8 cellular contexts compared by ENCODE assay signal in the genomic region with DNA sequence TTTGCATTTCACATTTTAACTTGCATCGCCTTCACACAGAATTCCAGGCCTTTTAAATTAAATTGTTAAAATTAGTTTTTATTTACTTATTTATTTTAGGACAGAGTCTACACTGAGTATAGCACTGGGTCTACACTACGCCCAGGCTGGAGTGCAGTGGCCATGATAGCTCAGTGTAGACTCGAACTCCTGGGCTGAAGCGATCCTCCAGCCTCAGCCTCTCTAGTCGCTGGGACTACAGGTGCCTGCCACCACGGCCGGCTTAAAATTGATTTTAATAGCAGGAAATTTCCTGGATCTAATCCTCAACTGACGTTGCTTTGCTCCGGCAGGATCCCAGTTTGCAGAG. TPM values are rescaled to one million over a fixed set of nuclear protein-coding genes. Genes with fewer than 3 reads are reported as not detected.
DNase-seq lines count a peak whose midpoint lies in the region; ATAC-seq and TF ChIP-seq lines count a peak whose summit lies in the region.

No MANE protein-coding gene starts in this region.

- peaks cover 19 to 33% of the 10 kb centered on the region in 2 donors for H3K9me3 ChIP-seq in stomach smooth muscle (ENCODE audit: control insufficient read depth in 2 of 2, low read length in 2 of 2)

- H3K36me3 ChIP-seq in stomach smooth muscle (ENCODE audit: control insufficient read depth in 2 of 2, insufficient read depth in 2 of 2, low read length in 2 of 2) = peaks cover 0 to 2% of the 10 kb centered on the region in 2 donors

- intact Hi-C loops in Calu3 (cut with micrococcal nuclease; ENCODE audit: unreplicated experiment) = no loop called here

- ATAC-seq in HG02588 (IDR thresholded peaks at IDR 0.05; ENCODE audit: unreplicated experiment) = peak; percentile 24

- no peaks in the 10 kb centered on the region for H3K27me3 Mint-ChIP-seq in activated naive CD8-positive, alpha-beta T cell
- H3K27me3 Mint-ChIP-seq in immature natural killer cell (ENCODE audit: low read depth in 3 of 3) (peaks cover 4 to 7% (median 7%) of the 10 kb centered on the region in 3 donors), Calu3 (ENCODE audit: unreplicated experiment) (no peaks in the 10 kb centered on the region)

- TF ChIP-seq CTCF in Calu3 (IDR thresholded peaks at IDR 0.05; ENCODE audit: unreplicated experiment) = no peak

- H3K4me1 Mint-ChIP-seq in activated naive CD8-positive, alpha-beta T cell (ENCODE audit: low read depth) = peaks cover 13% of the 10 kb centered on the region
- H3K4me1 Mint-ChIP-seq in immature natural killer cell (peaks cover 19 to 20% of the 10 kb centered on the region in 2 donors), Calu3 (ENCODE audit: low read depth, unreplicated experiment) (no peaks in the 10 kb centered on the region)

- no peak for DNase-seq in immature natural killer cell
- DNase-seq in erythroblast (lab: John Stamatoyannopoulos, UW) = no peak
- DNase-seq in Calu3 = no peak
- DNase-seq in NCI-H446 treated with DMSO at 0.1 percent for 48 hours (lab: John Stamatoyannopoulos, UW) = no peak
- no peak for DNase-seq in superior temporal gyrus (ENCODE audit: extremely low spot score)

- peak overlapping the region; percentile 42 to 96 for H3K9ac ChIP-seq in stomach smooth muscle (ENCODE audit: low read length in 2 of 2)

- H3K9me3 Mint-ChIP-seq in activated naive CD8-positive, alpha-beta T cell (ENCODE audit: low read depth) = peaks cover 4% of the 10 kb centered on the region
- H3K9me3 Mint-ChIP-seq in immature natural killer cell (peaks cover 24 to 45% (median 42%) of the 10 kb centered on the region in 6 donors), Calu3 (ENCODE audit: low read depth, unreplicated experiment) (peaks cover 30% of the 10 kb centered on the region)

- peaks cover 28% of the 10 kb centered on the region for H3K36me3 Mint-ChIP-seq in activated naive CD8-positive, alpha-beta T cell
- H3K36me3 Mint-ChIP-seq in immature natural killer cell (peaks cover 14 to 17% (median 16%) of the 10 kb centered on the region in 3 donors), Calu3 (ENCODE audit: insufficient read depth, unreplicated experiment) (no peaks in the 10 kb centered on the region)

- peak overlapping the region; percentile 96 for H3K4me3 Mint-ChIP-seq in activated naive CD8-positive, alpha-beta T cell
- H3K4me3 Mint-ChIP-seq in immature natural killer cell = peak overlapping the region; percentile 92 to 99 (median 98)
- no peak overlapping the region for H3K4me3 Mint-ChIP-seq in Calu3 (ENCODE audit: low read depth, unreplicated experiment)

- H3K4me3 ChIP-seq in stomach smooth muscle (ENCODE audit: low read length in 2 of 2) = peak overlapping the region; percentile 92 to 93

- no TSS peak for BruUV-seq in Calu3 (replicated peaks; lab: Mats Ljungman, UMichigan)

- H3K4me1 ChIP-seq in stomach smooth muscle (ENCODE audit: control insufficient read depth, insufficient read depth, low read length) = peaks cover 7% of the 10 kb centered on the region

- peak overlapping the region; percentile 93 for H3K27ac Mint-ChIP-seq in activated naive CD8-positive, alpha-beta T cell
- H3K27ac Mint-ChIP-seq in immature natural killer cell = peak overlapping the region; percentile 89 to 98 (median 95)
- no peak overlapping the region for H3K27ac Mint-ChIP-seq in Calu3 (ENCODE audit: unreplicated experiment)

- no peaks in the 10 kb centered on the region for H3K27me3 ChIP-seq in stomach smooth muscle (ENCODE audit: control insufficient read depth in 1 of 2, insufficient read depth in 2 of 2, low read length in 2 of 2)

- H3K27ac ChIP-seq in stomach smooth muscle (ENCODE audit: low read length) = peak overlapping the region; percentile 87

- TF ChIP-seq POLR2A in erythroblast (IDR thresholded peaks at IDR 0.05; ENCODE audit: low read length) = no peak

- CTCF ChIA-PET in Calu3 (lab: Charles Lee) = no interaction called here

RNA-seq across cellular contexts. Expression of a gene that starts 0.3 kb away (rescaled TPM):
- polyA plus RNA-seq in immature natural killer cell = 1 to 10 TPM in 1 of 3 donors, under 1 TPM in 1, not detected in 1; 0.63 to 1.3 TPM
- not detected in 2 replicates for total RNA-seq in Calu3 (2022)

RNA-seq across cellular contexts. Expression of a gene that starts 34.0 kb away (rescaled TPM):
- polyA plus RNA-seq in immature natural killer cell = 10 to 100 TPM; 27.3 to 30.1 (median 29.1) TPM
- not detected in 2 replicates for total RNA-seq in Calu3 (2022)

RNA-seq across cellular contexts. Expression of a gene that starts 38.8 kb away (rescaled TPM):
- 10 to 100 TPM; 12.4 to 22.4 (median 22.0) TPM for polyA plus RNA-seq in immature natural killer cell
- total RNA-seq in Calu3 (2022) = 4.9 and 5.1 TPM in 2 replicates
